ENCODE assay signal across 21 cellular contexts in genomic region chr13:114095486-114095885, GRCh38. TPM values are rescaled to one million over a fixed set of nuclear protein-coding genes. Genes with fewer than 3 reads are reported as not detected.
A peak's percentile ranks its signal among the peaks of the same experiment; 100 is the strongest.
DNase-seq lines count a peak whose midpoint lies in the region; ATAC-seq and TF ChIP-seq lines count a peak whose summit lies in the region.
"Had no signal": no experiment of that assay in that cellular context is flagged by ENCODE, and none has a peak within 500 bp of the region (broad histone marks: within the 10 kb centered on the region; RNA-seq: fewer than 3 reads in every experiment).

No MANE protein-coding gene starts in this region.

- no peak overlapping the region for H3K4me3 Mint-ChIP-seq in endodermal cell

- TF ChIP-seq CTCF in left ventricle myocardium inferior (IDR thresholded peaks at IDR 0.05; ENCODE audit: borderline replicate concordance) (no peak), Peyer's patch (IDR thresholded peaks at IDR 0.05) (no peak), endodermal cell (conservative IDR thresholded peaks at IDR 0.05) (no peak), upper lobe of right lung (IDR thresholded peaks at IDR 0.05) (no peak)

- H3K9me3 ChIP-seq in left ventricle myocardium inferior (replicated peaks) (peaks cover 30% of the 10 kb centered on the region), Peyer's patch (no peaks in the 10 kb centered on the region), endodermal cell (ENCODE audit: control insufficient read depth, low read length) (peaks cover 31% of the 10 kb centered on the region), upper lobe of right lung (no peaks in the 10 kb centered on the region)
- H3K9me3 ChIP-seq: neutrophil had no signal

- peaks cover 37% of the 10 kb centered on the region for H3K9me3 Mint-ChIP-seq in endodermal cell

- H3K4me3 ChIP-seq in left ventricle myocardium inferior (no peak overlapping the region), Peyer's patch (no peak overlapping the region), endodermal cell (ENCODE audit: low read length) (no peak overlapping the region), upper lobe of right lung (no peak overlapping the region)
- H3K4me3 ChIP-seq: cardiac muscle cell, esophagus squamous epithelium, GM12878 had no signal

- no peaks in the 10 kb centered on the region for H3K27me3 Mint-ChIP-seq in endodermal cell (ENCODE audit: insufficient read depth)

- no peak for TF ChIP-seq POLR2A in Peyer's patch (IDR thresholded peaks at IDR 0.05)

- no peak overlapping the region for H3K9ac ChIP-seq in endodermal cell (ENCODE audit: extremely low read depth, low read length, poor library complexity, severe bottlenecking)

- no peak for ATAC-seq in upper lobe of right lung
- ATAC-seq: GM12878 had no signal

- H3K27me3 ChIP-seq in left ventricle myocardium inferior (ENCODE audit: low read depth) = no peaks in the 10 kb centered on the region
- no peaks in the 10 kb centered on the region for H3K27me3 ChIP-seq in Peyer's patch
- no peaks in the 10 kb centered on the region for H3K27me3 ChIP-seq in endodermal cell (ENCODE audit: control insufficient read depth, insufficient read depth, low read length, poor library complexity, severe bottlenecking)
- H3K27me3 ChIP-seq in upper lobe of right lung = no peaks in the 10 kb centered on the region
- H3K27me3 ChIP-seq: cardiac muscle cell, neutrophil had no signal

- peaks cover 4% of the 10 kb centered on the region for H3K4me1 Mint-ChIP-seq in endodermal cell

- H3K4me1 ChIP-seq in left ventricle myocardium inferior = peaks cover 21% of the 10 kb centered on the region
- H3K4me1 ChIP-seq in Peyer's patch = peaks cover 0 to 5% (median 2%) of the 10 kb centered on the region in 4 donors
- H3K4me1 ChIP-seq in endodermal cell (ENCODE audit: control insufficient read depth, insufficient read depth, low read length) = no peaks in the 10 kb centered on the region
- H3K4me1 ChIP-seq in upper lobe of right lung = no peaks in the 10 kb centered on the region

- peak; percentile 12 for DNase-seq in cardiac septum (ENCODE audit: low spot score)
- DNase-seq in left ventricle myocardium inferior = no peak
- peak in 2 of 3 donors; percentile 14 to 34 for DNase-seq in Peyer's patch
- DNase-seq in endodermal cell = peak; percentile 30
- DNase-seq in upper lobe of right lung = peak; percentile 20
- no peak for DNase-seq in DMS53 (lab: John Stamatoyannopoulos, UW)
- DNase-seq in COLO829 (ENCODE audit: low spot score) = no peak
- DNase-seq: activated CD4-positive, alpha-beta T cell treated with anti-CD3 and anti-CD28 coated beads for 48 hours; amygdala; effector CD4-positive, alpha-beta T cell; esophagus squamous epithelium; GF-D8; NCI-H1048; NCI-H2081; NCI-H446 treated with DMSO at 0.1 percent for 48 hours; RPMI8226; stimulated activated CD4-positive, alpha-beta T cell treated with anti-CD3 and anti-CD28 coated beads, Interleukin-12 subunit alpha, Interleukin-12 subunit beta, amount 100 ng/mL, for 4 hours; stimulated activated CD8-positive, alpha-beta memory T cell treated with anti-CD3 and anti-CD28 coated beads, Interleukin-4, amount 100 ng/mL, for 48 hours had no signal

- H3K36me3 ChIP-seq in left ventricle myocardium inferior = no peaks in the 10 kb centered on the region
- H3K36me3 ChIP-seq in Peyer's patch = no peaks in the 10 kb centered on the region
- H3K36me3 ChIP-seq in endodermal cell (ENCODE audit: control insufficient read depth, insufficient read depth, low read length) = no peaks in the 10 kb centered on the region
- no peaks in the 10 kb centered on the region for H3K36me3 ChIP-seq in upper lobe of right lung
- H3K36me3 ChIP-seq: cardiac muscle cell, esophagus squamous epithelium, neutrophil had no signal

- intact Hi-C loops in cardiac septum (cut with DNase I) = no loop called here
- intact Hi-C loops in left ventricle myocardium inferior (cut with micrococcal nuclease) = no loop called here
- intact Hi-C loops in upper lobe of right lung (cut with DNase I) = no loop called here

- WGBS in endodermal cell (ENCODE audit: insufficient coverage in 1 of 2, insufficient read length in 1 of 2), 2 experiments = 83 to 86% methylated on average over 4 of the region's 4 CpGs

- H3K36me3 Mint-ChIP-seq in endodermal cell (ENCODE audit: low read depth) = peaks cover 5% of the 10 kb centered on the region

- H3K27ac Mint-ChIP-seq in endodermal cell = no peak overlapping the region

- H3K27ac ChIP-seq in left ventricle myocardium inferior (replicated peaks) (no peak overlapping the region), Peyer's patch (no peak overlapping the region), endodermal cell (ENCODE audit: low read depth, low read length) (no peak overlapping the region), upper lobe of right lung (no peak overlapping the region)
- H3K27ac ChIP-seq: cardiac muscle cell, esophagus squamous epithelium, neutrophil had no signal

RNA-seq across cellular contexts. Expression of gene RASA3, which starts 36.9 kb away (rescaled TPM):
- total RNA-seq in cardiac septum (9.7 TPM), left ventricle myocardium inferior (9.5 TPM), Peyer's patch (10 to 100 TPM in 1 of 4 donors, 1 to 10 TPM in 3; 3.5 to 41.3 (median 6.9) TPM), endodermal cell (10 to 100 TPM in 1 of 2 donors, 1 to 10 TPM in 1; 6.3 to 12.0 TPM), upper lobe of right lung (17.3 TPM)
- 27.0 TPM for polyA plus RNA-seq in endodermal cell (2013, experiment 1 of 2)
- polyA plus RNA-seq in endodermal cell (2013, experiment 2 of 2) = 25.2 TPM

Comparison
In these comparisons a context has a peak if more than half of its experiments do, and no peak if none do; other contexts are left out.
1. DNase-seq: peak in cardiac septum (single experiment), Peyer's patch (2 of 3), endodermal cell (single experiment) and upper lobe of right lung (single experiment); none in left ventricle myocardium inferior (single experiment), DMS53 (single experiment) and COLO829 (single experiment).